In genomic region chrX:40171513-40172168, GRCh38 we compare ENCODE assay signal across 1 cellular context.
TF ChIP-seq lines count a peak whose summit lies in the region.

No MANE protein-coding gene starts in this region.

TF ChIP-seq in endothelial cell of umbilical vein, 7 proteins besides CTCF, POLR2A, EP300 and RAD21:
- TF ChIP-seq MYC (IDR thresholded peaks at IDR 0.05; ENCODE audit: low read depth, low read length): no peak
- no peak for TF ChIP-seq MAX (IDR thresholded peaks at IDR 0.05; ENCODE audit: insufficient read depth, insufficient read length)
- TF ChIP-seq POLR2AphosphoS5 (IDR thresholded peaks at IDR 0.05; ENCODE audit: insufficient read depth, low read depth, low read length): no peak
- TF ChIP-seq GATA2 (IDR thresholded peaks at IDR 0.05; ENCODE audit: insufficient read depth, insufficient read length, low read depth, low read length): no peak
- no peak for TF ChIP-seq FOS (IDR thresholded peaks at IDR 0.05; ENCODE audit: borderline replicate concordance, insufficient read depth, low read length)
- TF ChIP-seq EZH2 (IDR thresholded peaks at IDR 0.05; ENCODE audit: borderline replicate concordance, low read depth, low read length, severe bottlenecking): no peak
- no peak for TF ChIP-seq JUN (IDR thresholded peaks at IDR 0.05; ENCODE audit: borderline replicate concordance, insufficient read depth, insufficient read length, low read depth)
